Comparison of ENCODE assay signal across 8 cellular contexts in the genomic region with DNA sequence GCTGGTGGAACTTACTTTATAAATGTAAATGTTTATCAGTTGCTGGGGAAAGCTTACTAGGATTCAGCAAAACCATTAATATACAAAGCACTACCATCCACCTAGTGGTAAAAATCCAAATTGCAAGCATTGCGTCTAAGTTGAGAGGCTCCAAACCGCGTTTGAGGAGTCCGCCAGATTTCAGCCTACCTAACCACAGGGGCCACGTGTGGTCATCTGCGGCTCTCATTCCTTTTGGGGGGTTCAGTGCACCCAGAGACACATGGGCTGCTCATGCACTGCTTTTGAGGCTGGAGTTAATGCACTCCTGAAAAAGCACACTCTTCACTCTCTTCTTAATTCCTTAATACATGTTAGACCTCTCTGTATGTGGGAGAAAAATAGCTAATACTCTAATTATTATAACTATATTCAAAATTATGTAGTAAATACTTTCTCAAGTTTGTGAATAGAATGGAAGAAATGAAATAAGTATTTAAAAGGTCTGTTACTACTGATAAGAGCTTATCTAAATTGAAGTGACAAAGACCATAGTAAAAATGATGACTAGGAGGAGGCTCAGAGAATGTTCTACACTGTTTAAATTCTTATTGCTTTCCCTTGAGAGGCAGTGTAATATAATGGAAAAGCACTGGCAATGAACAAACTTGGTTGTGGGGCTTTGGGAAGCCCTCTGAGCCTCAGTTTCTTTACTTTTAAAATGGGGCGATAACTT. TPM values are rescaled to one million over a fixed set of nuclear protein-coding genes. Genes with fewer than 3 reads are reported as not detected.
A peak's percentile ranks its signal among the peaks of the same experiment; 100 is the strongest.
DNase-seq lines count a peak whose midpoint lies in the region; ATAC-seq and TF ChIP-seq lines count a peak whose summit lies in the region.

No MANE protein-coding gene starts in this region.

- POLR2A ChIA-PET in activated CD4-positive, alpha-beta memory T cell treated with anti-CD3 and anti-CD28 coated beads, Interleukin-2, amount 10 ng/mL, durations not matched to agents 7 days and 5 days (lab: Charles Lee) = interaction anchor here (1.5 to 2.5 kb wide), 2 partner anchors 42 to 88 kb away, joined by 4 to 23 read pairs; a partner anchor contains a TSS
- POLR2A ChIA-PET in naive thymus-derived CD8-positive, alpha-beta T cell (lab: Charles Lee) = interaction anchor here (2.4 kb wide), 1 partner anchor 42 kb away, joined by 9 read pairs; a partner anchor contains a TSS

- CTCF ChIA-PET in activated CD4-positive, alpha-beta memory T cell treated with anti-CD3 and anti-CD28 coated beads, Interleukin-2, amount 10 ng/mL, durations not matched to agents 7 days and 5 days (lab: Charles Lee) = interaction anchor here (0.6 to 3.2 kb wide), 24 partner anchors 9 to 488 kb away, joined by 3 to 31 read pairs (median 4); no protein-coding TSS in a partner anchor

- TF ChIP-seq POLR2A in erythroblast (IDR thresholded peaks at IDR 0.05; ENCODE audit: low read length) = no peak

- DNase-seq in DMS53 treated with DMSO at 0.1 percent for 48 hours (lab: John Stamatoyannopoulos, UW; ENCODE audit: unreplicated experiment) = peak; percentile 90
- DNase-seq in HCEC 1CT = peak; percentile 80
- peak; percentile 36 for DNase-seq in NCI-H510A treated with DMSO at 0.1 percent for 48 hours (lab: John Stamatoyannopoulos, UW)
- peak; percentile 33 for DNase-seq in activated CD4-positive, alpha-beta memory T cell treated with anti-CD3 and anti-CD28 coated beads, Interleukin-2, amount 10 ng/mL, durations not matched to agents 7 days and 5 days
- peak; percentile 68 to 81 for DNase-seq in erythroblast (lab: John Stamatoyannopoulos, UW)
- DNase-seq in naive thymus-derived CD8-positive, alpha-beta T cell = peak in 6 of 10 donors; percentile 13 to 53 (median 37)

- H3K4me3 Mint-ChIP-seq in activated CD4-positive, alpha-beta memory T cell treated with anti-CD3 and anti-CD28 coated beads, Interleukin-2, amount 10 ng/mL, durations not matched to agents 7 days and 5 days = no peak overlapping the region
- peak overlapping the region in 5 of 10 donors; percentile 22 to 76 (median 36) for H3K4me3 Mint-ChIP-seq in naive thymus-derived CD8-positive, alpha-beta T cell

- no peaks in the 10 kb centered on the region for H3K36me3 Mint-ChIP-seq in activated CD4-positive, alpha-beta memory T cell treated with anti-CD3 and anti-CD28 coated beads, Interleukin-2, amount 10 ng/mL, durations not matched to agents 7 days and 5 days (ENCODE audit: low read depth)
- H3K36me3 Mint-ChIP-seq in naive thymus-derived CD8-positive, alpha-beta T cell = no peaks in the 10 kb centered on the region

- H3K9me3 Mint-ChIP-seq in activated CD4-positive, alpha-beta memory T cell treated with anti-CD3 and anti-CD28 coated beads, Interleukin-2, amount 10 ng/mL, durations not matched to agents 7 days and 5 days = no peaks in the 10 kb centered on the region
- no peaks in the 10 kb centered on the region for H3K9me3 Mint-ChIP-seq in naive thymus-derived CD8-positive, alpha-beta T cell

- H3K4me1 Mint-ChIP-seq in activated CD4-positive, alpha-beta memory T cell treated with anti-CD3 and anti-CD28 coated beads, Interleukin-2, amount 10 ng/mL, durations not matched to agents 7 days and 5 days = peaks cover 42% of the 10 kb centered on the region
- H3K4me1 Mint-ChIP-seq in naive thymus-derived CD8-positive, alpha-beta T cell = peaks cover 0 to 18% (median 3%) of the 10 kb centered on the region in 4 donors

- H3K27ac Mint-ChIP-seq in activated CD4-positive, alpha-beta memory T cell treated with anti-CD3 and anti-CD28 coated beads, Interleukin-2, amount 10 ng/mL, durations not matched to agents 7 days and 5 days = no peak overlapping the region
- peak overlapping the region in 1 of 10 donors; percentile 76 for H3K27ac Mint-ChIP-seq in naive thymus-derived CD8-positive, alpha-beta T cell

- peaks cover 58% of the 10 kb centered on the region for H3K27me3 Mint-ChIP-seq in activated CD4-positive, alpha-beta memory T cell treated with anti-CD3 and anti-CD28 coated beads, Interleukin-2, amount 10 ng/mL, durations not matched to agents 7 days and 5 days
- peaks cover 0 to 4% (median 0%) of the 10 kb centered on the region in 5 donors for H3K27me3 Mint-ChIP-seq in naive thymus-derived CD8-positive, alpha-beta T cell

- ATAC-seq in naive thymus-derived CD8-positive, alpha-beta T cell = peak; percentile 59 to 73
- ATAC-seq in HG03432 (IDR thresholded peaks at IDR 0.05; ENCODE audit: unreplicated experiment) = no peak
- ATAC-seq in GM18870 (IDR thresholded peaks at IDR 0.05; ENCODE audit: unreplicated experiment) = no peak

RNA-seq across cellular contexts. Expression of a gene that starts 41.4 kb away (rescaled TPM):
- not detected for total RNA-seq in activated CD4-positive, alpha-beta memory T cell treated with anti-CD3 and anti-CD28 coated beads, Interleukin-2, amount 10 ng/mL, durations not matched to agents 7 days and 5 days
- total RNA-seq in naive thymus-derived CD8-positive, alpha-beta T cell = not detected
- polyA plus RNA-seq in naive thymus-derived CD8-positive, alpha-beta T cell = not detected

RNA-seq across cellular contexts. Expression of a gene that starts 41.4 kb away (rescaled TPM):
- total RNA-seq in activated CD4-positive, alpha-beta memory T cell treated with anti-CD3 and anti-CD28 coated beads, Interleukin-2, amount 10 ng/mL, durations not matched to agents 7 days and 5 days = 10 to 100 TPM in 1 of 2 experiments, 1 to 10 TPM in 1; 8.1 to 10.1 TPM
- total RNA-seq in naive thymus-derived CD8-positive, alpha-beta T cell = 10 to 100 TPM; 20.9 to 25.7 TPM
- polyA plus RNA-seq in naive thymus-derived CD8-positive, alpha-beta T cell = 10 to 100 TPM in 2 of 3 donors, 1 to 10 TPM in 1; 8.5 to 11.3 (median 11.0) TPM

Comparison
In these comparisons a context has a peak if more than half of its experiments do, and no peak if none do; other contexts are left out.
1. DNase-seq: peak in every context shown above with its lines; median percentile 90 in DMS53 treated with DMSO at 0.1 percent for 48 hours; 80 in HCEC 1CT; 74 in erythroblast; 37 in naive thymus-derived CD8-positive, alpha-beta T cell; 36 in NCI-H510A treated with DMSO at 0.1 percent for 48 hours; 33 in activated CD4-positive, alpha-beta memory T cell treated with anti-CD3 and anti-CD28 coated beads, Interleukin-2, amount 10 ng/mL, durations not matched to agents 7 days and 5 days.
2. ATAC-seq: peak in naive thymus-derived CD8-positive, alpha-beta T cell (2 of 2); none in HG03432 (single experiment) and GM18870 (single experiment).